Comparison of ENCODE assay signal across 1 cellular context in the genomic region with DNA sequence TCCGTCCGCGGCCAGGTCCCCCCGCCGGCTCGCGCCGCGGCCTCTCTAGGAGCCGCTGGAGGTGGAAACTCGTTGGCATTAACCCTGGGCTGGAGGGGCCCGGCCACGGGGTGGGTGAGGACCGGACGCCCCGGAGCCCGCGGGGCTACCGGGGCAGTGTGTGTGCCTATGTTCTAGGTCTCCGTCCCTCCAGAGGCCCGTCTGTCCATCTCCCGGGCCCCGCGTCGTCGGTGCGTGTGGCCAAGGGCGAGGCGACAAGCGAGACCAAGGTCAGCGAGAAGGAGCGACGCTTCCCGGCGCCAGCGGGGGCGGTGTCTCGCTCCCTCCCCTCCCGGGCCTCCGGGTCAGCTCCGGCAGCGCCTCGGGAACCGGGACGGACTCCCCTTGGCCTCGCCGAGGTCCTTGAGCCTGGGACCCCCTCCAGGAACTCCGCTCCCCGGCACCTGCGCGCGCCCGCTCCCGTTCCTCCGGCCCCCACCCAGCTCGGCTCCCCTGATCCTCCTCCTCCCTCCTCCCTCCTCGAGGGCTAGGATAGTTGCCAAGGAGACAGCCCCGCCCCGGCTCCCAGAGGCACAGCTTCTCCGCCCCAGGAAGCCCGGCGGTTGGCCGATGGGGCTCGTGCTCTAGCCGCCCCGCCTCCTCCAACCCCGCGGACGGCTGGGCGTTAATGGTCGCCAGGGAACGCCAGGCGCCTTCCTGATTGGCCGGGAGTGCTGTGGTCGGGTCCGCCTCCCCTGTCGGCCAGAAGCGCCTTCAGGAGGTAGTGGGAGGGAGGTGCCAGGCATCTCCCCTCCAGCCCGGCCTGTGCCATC.
A peak's percentile ranks its signal among the peaks of the same experiment; 100 is the strongest.
TF ChIP-seq lines count a peak whose summit lies in the region.

No MANE protein-coding gene starts in this region.

TF ChIP-seq in HepG2, 621 proteins besides CTCF, POLR2A, EP300 and RAD21 (continued from another document and continues in another):
- TF ChIP-seq SP4 (CRISPR knock-in tag; IDR thresholded peaks at IDR 0.05) (peak; percentile 34; the same call in 1 of the 2 replicates), ETV6 (CRISPR knock-in tag; conservative IDR thresholded peaks at IDR 0.05) (peak; percentile 64), ZNF605 (CRISPR knock-in tag; IDR thresholded peaks at IDR 0.05) (peak; percentile 23; the same call in 1 of the 2 replicates), MAZ (IDR thresholded peaks at IDR 0.05; ENCODE audit: borderline replicate concordance, low read depth, low read length) (peak; percentile 82), MAZ (CRISPR knock-in tag; IDR thresholded peaks at IDR 0.05; ENCODE audit: low read depth) (peak; percentile 97), ELF1 (CRISPR knock-in tag; IDR thresholded peaks at IDR 0.05) (peak; percentile 78), ETV5 (CRISPR knock-in tag; IDR thresholded peaks at IDR 0.05; ENCODE audit: borderline replicate concordance) (peak; percentile 46), HOXA3 (CRISPR knock-in tag; IDR thresholded peaks at IDR 0.05) (peak; percentile 23; the same call in 1 of the 2 replicates), ZNF713 (CRISPR knock-in tag; IDR thresholded peaks at IDR 0.05) (0 out of 2 replicates have a peak, but pooled peaks have one; percentile 78), CAMTA2 (CRISPR knock-in tag; IDR thresholded peaks at IDR 0.05; ENCODE audit: borderline replicate concordance) (0 out of 2 replicates have a peak, but pooled peaks have one; percentile 19), ZBTB21 (CRISPR knock-in tag; IDR thresholded peaks at IDR 0.05) (0 out of 2 replicates have a peak, but pooled peaks have one; percentile 34), MED1 (CRISPR knock-in tag; IDR thresholded peaks at IDR 0.05) (peak; percentile 61), KDM5A (IDR thresholded peaks at IDR 0.05; ENCODE audit: borderline replicate concordance, low read length) (peak; percentile 88; the same call in 1 of the 2 replicates), ZNF160 (CRISPR knock-in tag; IDR thresholded peaks at IDR 0.05) (no peak), SMAD3 (CRISPR knock-in tag; IDR thresholded peaks at IDR 0.05) (peak; percentile 66), KLF16 (CRISPR knock-in tag; IDR thresholded peaks at IDR 0.05) (peak in 1 of 2 experiments; percentile 13; a peak in 1 of 4 replicates), ZNF274 (CRISPR knock-in tag; IDR thresholded peaks at IDR 0.05) (peak; percentile 79; the same call in 1 of the 2 replicates), SIN3B (IDR thresholded peaks at IDR 0.05; ENCODE audit: low read length) (0 out of 2 replicates have a peak, but pooled peaks have one; percentile 18), ZNF260 (CRISPR knock-in tag; IDR thresholded peaks at IDR 0.05; ENCODE audit: borderline replicate concordance, low read depth) (no peak), ATF7-NPFF (CRISPR knock-in tag; IDR thresholded peaks at IDR 0.05; ENCODE audit: low read depth) (peak; percentile 57; the same call in 1 of the 2 replicates), RFX1 (IDR thresholded peaks at IDR 0.05) (peak; percentile 98), MIXL1 (CRISPR knock-in tag; IDR thresholded peaks at IDR 0.05) (peak; percentile 53; the same call in 1 of the 2 replicates), ZNF275 (CRISPR knock-in tag; IDR thresholded peaks at IDR 0.05; ENCODE audit: borderline replicate concordance) (0 out of 2 replicates have a peak, but pooled peaks have one; percentile 50), NCOA5 (CRISPR knock-in tag; IDR thresholded peaks at IDR 0.05) (no peak), KDM5B (CRISPR knock-in tag; IDR thresholded peaks at IDR 0.05; ENCODE audit: borderline replicate concordance) (peak; percentile 87), TSC22D2 (CRISPR knock-in tag; IDR thresholded peaks at IDR 0.05; ENCODE audit: borderline replicate concordance) (peak; percentile 64), ZBTB2 (CRISPR knock-in tag; IDR thresholded peaks at IDR 0.05; ENCODE audit: low read depth) (peak; percentile 68; the same call in 1 of the 2 replicates), ASH2L (IDR thresholded peaks at IDR 0.05; ENCODE audit: insufficient read length, low read depth, low read length) (peak; percentile 86), TBP (CRISPR knock-in tag; IDR thresholded peaks at IDR 0.05) (peak; percentile 49; the same call in 1 of the 2 replicates), GFI1 (CRISPR knock-in tag; IDR thresholded peaks at IDR 0.05; ENCODE audit: borderline replicate concordance) (peak; percentile 60; the same call in 1 of the 2 replicates), WIZ (CRISPR knock-in tag; IDR thresholded peaks at IDR 0.05) (0 out of 2 replicates have a peak, but pooled peaks have one; percentile 46), NCOR1 (IDR thresholded peaks at IDR 0.05; ENCODE audit: borderline replicate concordance, low read length) (peak; percentile 64; the same call in 1 of the 2 replicates), PRDM15 (CRISPR knock-in tag; IDR thresholded peaks at IDR 0.05) (no peak), KLF9 (CRISPR knock-in tag; IDR thresholded peaks at IDR 0.05; ENCODE audit: low read depth) (peak; percentile 3; the same call in 1 of the 2 replicates), ZBTB26 (CRISPR knock-in tag; IDR thresholded peaks at IDR 0.05; ENCODE audit: borderline replicate concordance) (peak; percentile 50; the same call in 1 of the 2 replicates), ZNF337 (CRISPR knock-in tag; IDR thresholded peaks at IDR 0.05; ENCODE audit: borderline replicate concordance, low read depth) (no peak), REXO4 (CRISPR knock-in tag; IDR thresholded peaks at IDR 0.05; ENCODE audit: borderline replicate concordance) (no peak), TEAD3 (CRISPR knock-in tag; optimal IDR thresholded peaks at IDR 0.05; ENCODE audit: borderline replicate concordance) (peak; percentile 21), RXRB (CRISPR knock-in tag; IDR thresholded peaks at IDR 0.05; ENCODE audit: borderline replicate concordance) (peak; percentile 31; the same call in 1 of the 2 replicates), NAIF1 (CRISPR knock-in tag; IDR thresholded peaks at IDR 0.05; ENCODE audit: borderline replicate concordance) (peak; percentile 50; the same call in 1 of the 2 replicates), XRCC5 (optimal IDR thresholded peaks at IDR 0.05; ENCODE audit: low read length) (peak; percentile 81), STAG1 (CRISPR knock-in tag; IDR thresholded peaks at IDR 0.05) (peak; percentile 30; the same call in 1 of the 2 replicates), FOXA1 (IDR thresholded peaks at IDR 0.05) (no peak), FOXA1 (CRISPR knock-in tag; IDR thresholded peaks at IDR 0.05) (no peak), ZNF709 (CRISPR knock-in tag; IDR thresholded peaks at IDR 0.05) (peak; percentile 64; the same call in 1 of the 2 replicates), ZNF790 (CRISPR knock-in tag; IDR thresholded peaks at IDR 0.05; ENCODE audit: borderline replicate concordance) (peak; percentile 90; the same call in 1 of the 2 replicates), CHCHD3 (CRISPR knock-in tag; IDR thresholded peaks at IDR 0.05) (peak; percentile 66; the same call in 1 of the 2 replicates), KLF12 (CRISPR knock-in tag; IDR thresholded peaks at IDR 0.05; ENCODE audit: borderline replicate concordance) (peak; percentile 21; the same call in 1 of the 2 replicates)
- TF ChIP-seq, protein P1, sequence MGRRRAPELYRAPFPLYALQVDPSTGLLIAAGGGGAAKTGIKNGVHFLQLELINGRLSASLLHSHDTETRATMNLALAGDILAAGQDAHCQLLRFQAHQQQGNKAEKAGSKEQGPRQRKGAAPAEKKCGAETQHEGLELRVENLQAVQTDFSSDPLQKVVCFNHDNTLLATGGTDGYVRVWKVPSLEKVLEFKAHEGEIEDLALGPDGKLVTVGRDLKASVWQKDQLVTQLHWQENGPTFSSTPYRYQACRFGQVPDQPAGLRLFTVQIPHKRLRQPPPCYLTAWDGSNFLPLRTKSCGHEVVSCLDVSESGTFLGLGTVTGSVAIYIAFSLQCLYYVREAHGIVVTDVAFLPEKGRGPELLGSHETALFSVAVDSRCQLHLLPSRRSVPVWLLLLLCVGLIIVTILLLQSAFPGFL (CRISPR knock-in tag; IDR thresholded peaks at IDR 0.05): no peak
- TF ChIP-seq, protein P2, sequence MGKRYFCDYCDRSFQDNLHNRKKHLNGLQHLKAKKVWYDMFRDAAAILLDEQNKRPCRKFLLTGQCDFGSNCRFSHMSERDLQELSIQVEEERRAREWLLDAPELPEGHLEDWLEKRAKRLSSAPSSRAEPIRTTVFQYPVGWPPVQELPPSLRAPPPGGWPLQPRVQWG (CRISPR knock-in tag; IDR thresholded peaks at IDR 0.05; ENCODE audit: borderline replicate concordance, low read depth): no peak
- TF ChIP-seq, protein P3, sequence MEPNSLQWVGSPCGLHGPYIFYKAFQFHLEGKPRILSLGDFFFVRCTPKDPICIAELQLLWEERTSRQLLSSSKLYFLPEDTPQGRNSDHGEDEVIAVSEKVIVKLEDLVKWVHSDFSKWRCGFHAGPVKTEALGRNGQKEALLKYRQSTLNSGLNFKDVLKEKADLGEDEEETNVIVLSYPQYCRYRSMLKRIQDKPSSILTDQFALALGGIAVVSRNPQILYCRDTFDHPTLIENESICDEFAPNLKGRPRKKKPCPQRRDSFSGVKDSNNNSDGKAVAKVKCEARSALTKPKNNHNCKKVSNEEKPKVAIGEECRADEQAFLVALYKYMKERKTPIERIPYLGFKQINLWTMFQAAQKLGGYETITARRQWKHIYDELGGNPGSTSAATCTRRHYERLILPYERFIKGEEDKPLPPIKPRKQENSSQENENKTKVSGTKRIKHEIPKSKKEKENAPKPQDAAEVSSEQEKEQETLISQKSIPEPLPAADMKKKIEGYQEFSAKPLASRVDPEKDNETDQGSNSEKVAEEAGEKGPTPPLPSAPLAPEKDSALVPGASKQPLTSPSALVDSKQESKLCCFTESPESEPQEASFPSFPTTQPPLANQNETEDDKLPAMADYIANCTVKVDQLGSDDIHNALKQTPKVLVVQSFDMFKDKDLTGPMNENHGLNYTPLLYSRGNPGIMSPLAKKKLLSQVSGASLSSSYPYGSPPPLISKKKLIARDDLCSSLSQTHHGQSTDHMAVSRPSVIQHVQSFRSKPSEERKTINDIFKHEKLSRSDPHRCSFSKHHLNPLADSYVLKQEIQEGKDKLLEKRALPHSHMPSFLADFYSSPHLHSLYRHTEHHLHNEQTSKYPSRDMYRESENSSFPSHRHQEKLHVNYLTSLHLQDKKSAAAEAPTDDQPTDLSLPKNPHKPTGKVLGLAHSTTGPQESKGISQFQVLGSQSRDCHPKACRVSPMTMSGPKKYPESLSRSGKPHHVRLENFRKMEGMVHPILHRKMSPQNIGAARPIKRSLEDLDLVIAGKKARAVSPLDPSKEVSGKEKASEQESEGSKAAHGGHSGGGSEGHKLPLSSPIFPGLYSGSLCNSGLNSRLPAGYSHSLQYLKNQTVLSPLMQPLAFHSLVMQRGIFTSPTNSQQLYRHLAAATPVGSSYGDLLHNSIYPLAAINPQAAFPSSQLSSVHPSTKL (CRISPR knock-in tag; IDR thresholded peaks at IDR 0.05): peak; percentile 4; the same call in 1 of the 2 replicates
